1 cellular context compared by ENCODE assay signal in genomic region chr11:95453616-95454118, GRCh38.
TF ChIP-seq lines count a peak whose summit lies in the region.

No MANE protein-coding gene starts in this region.

TF ChIP-seq in K562, 482 proteins besides CTCF, POLR2A, EP300 and RAD21 (continued from another document and continues in another):
- no peak for TF ChIP-seq GTF3C2 (IDR thresholded peaks at IDR 0.05; ENCODE audit: borderline replicate concordance, extremely low read depth, insufficient read length)
- TF ChIP-seq HMBOX1 (IDR thresholded peaks at IDR 0.05), result peak; percentile 30; the same call in 1 of the 2 replicates
- TF ChIP-seq PHF20 (IDR thresholded peaks at IDR 0.05; ENCODE audit: partially characterized antibody), result no peak
- TF ChIP-seq CHD7 (IDR thresholded peaks at IDR 0.05; ENCODE audit: low read depth, low read length), result no peak
- TF ChIP-seq NCOA1 (IDR thresholded peaks at IDR 0.05; ENCODE audit: low read depth), result no peak
- no peak for TF ChIP-seq ZBTB49 (CRISPR knock-in tag; IDR thresholded peaks at IDR 0.05; ENCODE audit: borderline replicate concordance)
- TF ChIP-seq DPF2 (IDR thresholded peaks at IDR 0.05), result no peak
- no peak for TF ChIP-seq L3MBTL2 (IDR thresholded peaks at IDR 0.05)
- no peak for TF ChIP-seq CHAMP1 (IDR thresholded peaks at IDR 0.05)
- no peak for TF ChIP-seq ZNF140 (CRISPR knock-in tag; IDR thresholded peaks at IDR 0.05)
- no peak for TF ChIP-seq POLR2H (tag; IDR thresholded peaks at IDR 0.05; ENCODE audit: low read depth)
- no peak for TF ChIP-seq BCLAF1 (IDR thresholded peaks at IDR 0.05; ENCODE audit: borderline replicate concordance in 1 of 2, control insufficient read depth in 1 of 2, low read depth in 2 of 2, low read length in 1 of 2)
- no peak for TF ChIP-seq SMAD4 (CRISPR knock-in tag; conservative IDR thresholded peaks at IDR 0.05)
- TF ChIP-seq DACH1 (IDR thresholded peaks at IDR 0.05; ENCODE audit: partially characterized antibody), result no peak
- TF ChIP-seq MEF2D (tag; conservative IDR thresholded peaks at IDR 0.05; ENCODE audit: low read depth), result no peak
- TF ChIP-seq NCOR1 (IDR thresholded peaks at IDR 0.05), result no peak
- TF ChIP-seq IRF2 (CRISPR knock-in tag; IDR thresholded peaks at IDR 0.05), result no peak
- TF ChIP-seq ZNF398 (CRISPR knock-in tag; IDR thresholded peaks at IDR 0.05), result no peak
- no peak for TF ChIP-seq ZNF134 (CRISPR knock-in tag; conservative IDR thresholded peaks at IDR 0.05)
- TF ChIP-seq SIX5 (IDR thresholded peaks at IDR 0.05; ENCODE audit: borderline replicate concordance in 1 of 2, insufficient read depth in 1 of 2, low read depth in 1 of 2, low read length in 2 of 2), result no peak
- TF ChIP-seq MXD1 (CRISPR knock-in tag; IDR thresholded peaks at IDR 0.05; ENCODE audit: borderline replicate concordance, poor library complexity, severe bottlenecking), result no peak
